In the genomic region with DNA sequence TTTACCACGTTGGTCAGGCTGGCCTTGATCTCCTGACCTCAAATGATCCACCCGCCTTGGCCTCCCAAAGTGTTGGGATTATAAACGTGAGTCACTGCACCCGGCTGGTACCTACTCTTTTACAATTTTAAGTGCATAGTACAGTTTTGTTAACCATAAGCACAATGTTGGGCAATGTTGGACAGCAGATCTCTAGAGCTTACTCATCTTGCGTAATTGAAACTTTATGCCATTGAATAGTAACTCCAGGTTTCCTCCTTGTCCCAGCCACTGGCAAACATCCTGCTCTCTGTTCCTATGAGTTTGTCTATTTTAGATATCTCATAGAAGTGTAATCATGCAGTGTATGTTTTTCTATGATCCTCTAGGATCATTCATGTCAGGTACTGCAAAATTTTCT, we compare ENCODE assay signal across 1 cellular context.
TF ChIP-seq lines count a peak whose summit lies in the region.

No MANE protein-coding gene starts in this region.

TF ChIP-seq in IMR-90, 13 proteins besides CTCF, POLR2A, EP300 and RAD21:
- TF ChIP-seq NFE2L2 (IDR thresholded peaks at IDR 0.05; ENCODE audit: low read depth, low read length) (no peak), CEBPB (IDR thresholded peaks at IDR 0.05; ENCODE audit: low read depth, low read length) (peak; percentile 54; the same call in 1 of the 2 replicates)
